1 cellular context compared by ENCODE assay signal in the genomic region with DNA sequence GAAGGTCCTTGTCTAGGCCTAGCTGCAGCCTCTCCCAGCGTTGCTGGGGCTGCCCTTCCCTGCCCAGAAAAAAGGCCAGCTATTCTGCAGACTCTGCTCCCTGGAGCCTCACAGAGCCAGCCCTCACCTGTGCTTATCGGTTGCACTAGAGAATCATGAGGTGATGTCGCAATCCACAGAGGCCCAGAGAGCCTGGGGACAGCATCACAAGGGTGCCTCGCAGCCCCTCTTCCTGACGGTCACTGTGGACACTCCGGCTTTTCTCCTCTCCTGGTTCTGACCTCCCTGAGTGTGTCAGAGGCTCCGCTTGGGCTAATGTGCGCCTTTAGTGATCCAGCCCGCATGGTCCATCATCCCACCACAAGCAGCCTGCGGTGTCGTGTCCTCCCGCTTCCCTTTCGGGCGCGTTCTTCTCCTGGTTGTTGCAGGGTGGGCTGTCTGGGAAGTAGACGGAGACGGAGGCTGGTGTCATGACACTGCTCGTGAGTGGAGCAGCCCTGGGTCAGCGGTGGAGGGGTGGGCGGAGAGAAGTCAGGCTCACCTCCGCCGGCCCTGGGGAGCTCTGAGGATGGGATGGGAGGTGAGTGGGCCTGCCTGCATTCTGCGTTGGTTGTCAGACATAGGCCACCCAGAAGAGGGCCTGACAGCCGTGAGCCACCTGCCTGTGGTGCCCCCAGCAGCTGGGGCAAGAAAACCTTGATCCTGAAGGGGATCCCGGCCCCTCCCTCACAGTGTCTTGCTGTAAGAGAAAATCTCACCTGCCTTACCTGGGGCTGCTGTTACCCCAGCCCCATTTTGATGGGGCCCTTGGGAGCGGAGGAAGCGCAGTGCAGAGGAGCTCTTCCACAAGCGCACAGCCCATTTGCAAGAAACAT.
TF ChIP-seq lines count a peak whose summit lies in the region.

No MANE protein-coding gene starts in this region.

TF ChIP-seq in HepG2, 621 proteins besides CTCF, POLR2A, EP300 and RAD21:
- TF ChIP-seq, protein P1, sequence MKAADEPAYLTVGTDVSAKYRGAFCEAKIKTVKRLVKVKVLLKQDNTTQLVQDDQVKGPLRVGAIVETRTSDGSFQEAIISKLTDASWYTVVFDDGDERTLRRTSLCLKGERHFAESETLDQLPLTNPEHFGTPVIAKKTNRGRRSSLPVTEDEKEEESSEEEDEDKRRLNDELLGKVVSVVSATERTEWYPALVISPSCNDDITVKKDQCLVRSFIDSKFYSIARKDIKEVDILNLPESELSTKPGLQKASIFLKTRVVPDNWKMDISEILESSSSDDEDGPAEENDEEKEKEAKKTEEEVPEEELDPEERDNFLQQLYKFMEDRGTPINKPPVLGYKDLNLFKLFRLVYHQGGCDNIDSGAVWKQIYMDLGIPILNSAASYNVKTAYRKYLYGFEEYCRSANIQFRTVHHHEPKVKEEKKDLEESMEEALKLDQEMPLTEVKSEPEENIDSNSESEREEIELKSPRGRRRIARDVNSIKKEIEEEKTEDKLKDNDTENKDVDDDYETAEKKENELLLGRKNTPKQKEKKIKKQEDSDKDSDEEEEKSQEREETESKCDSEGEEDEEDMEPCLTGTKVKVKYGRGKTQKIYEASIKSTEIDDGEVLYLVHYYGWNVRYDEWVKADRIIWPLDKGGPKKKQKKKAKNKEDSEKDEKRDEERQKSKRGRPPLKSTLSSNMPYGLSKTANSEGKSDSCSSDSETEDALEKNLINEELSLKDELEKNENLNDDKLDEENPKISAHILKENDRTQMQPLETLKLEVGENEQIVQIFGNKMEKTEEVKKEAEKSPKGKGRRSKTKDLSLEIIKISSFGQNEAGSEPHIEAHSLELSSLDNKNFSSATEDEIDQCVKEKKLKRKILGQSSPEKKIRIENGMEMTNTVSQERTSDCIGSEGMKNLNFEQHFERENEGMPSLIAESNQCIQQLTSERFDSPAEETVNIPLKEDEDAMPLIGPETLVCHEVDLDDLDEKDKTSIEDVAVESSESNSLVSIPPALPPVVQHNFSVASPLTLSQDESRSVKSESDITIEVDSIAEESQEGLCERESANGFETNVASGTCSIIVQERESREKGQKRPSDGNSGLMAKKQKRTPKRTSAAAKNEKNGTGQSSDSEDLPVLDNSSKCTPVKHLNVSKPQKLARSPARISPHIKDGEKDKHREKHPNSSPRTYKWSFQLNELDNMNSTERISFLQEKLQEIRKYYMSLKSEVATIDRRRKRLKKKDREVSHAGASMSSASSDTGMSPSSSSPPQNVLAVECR (CRISPR knock-in tag; IDR thresholded peaks at IDR 0.05; ENCODE audit: borderline replicate concordance) = no peak
- no peak for TF ChIP-seq ZZZ3 (CRISPR knock-in tag; IDR thresholded peaks at IDR 0.05; ENCODE audit: borderline replicate concordance)
- TF ChIP-seq CEBPB (IDR thresholded peaks at IDR 0.05; ENCODE audit: borderline replicate concordance, low read depth, low read length) = peak; percentile 96
- peak; percentile 17 for TF ChIP-seq RBM22 (optimal IDR thresholded peaks at IDR 0.05; ENCODE audit: low read length)
- TF ChIP-seq MZF1 (CRISPR knock-in tag; IDR thresholded peaks at IDR 0.05; ENCODE audit: borderline replicate concordance) = no peak
- TF ChIP-seq ZNF343 (CRISPR knock-in tag; IDR thresholded peaks at IDR 0.05) = no peak
- no peak for TF ChIP-seq ARNT (IDR thresholded peaks at IDR 0.05)
- peak; percentile 80 for TF ChIP-seq CEBPG (CRISPR knock-in tag; IDR thresholded peaks at IDR 0.05)
- TF ChIP-seq, protein P2, sequence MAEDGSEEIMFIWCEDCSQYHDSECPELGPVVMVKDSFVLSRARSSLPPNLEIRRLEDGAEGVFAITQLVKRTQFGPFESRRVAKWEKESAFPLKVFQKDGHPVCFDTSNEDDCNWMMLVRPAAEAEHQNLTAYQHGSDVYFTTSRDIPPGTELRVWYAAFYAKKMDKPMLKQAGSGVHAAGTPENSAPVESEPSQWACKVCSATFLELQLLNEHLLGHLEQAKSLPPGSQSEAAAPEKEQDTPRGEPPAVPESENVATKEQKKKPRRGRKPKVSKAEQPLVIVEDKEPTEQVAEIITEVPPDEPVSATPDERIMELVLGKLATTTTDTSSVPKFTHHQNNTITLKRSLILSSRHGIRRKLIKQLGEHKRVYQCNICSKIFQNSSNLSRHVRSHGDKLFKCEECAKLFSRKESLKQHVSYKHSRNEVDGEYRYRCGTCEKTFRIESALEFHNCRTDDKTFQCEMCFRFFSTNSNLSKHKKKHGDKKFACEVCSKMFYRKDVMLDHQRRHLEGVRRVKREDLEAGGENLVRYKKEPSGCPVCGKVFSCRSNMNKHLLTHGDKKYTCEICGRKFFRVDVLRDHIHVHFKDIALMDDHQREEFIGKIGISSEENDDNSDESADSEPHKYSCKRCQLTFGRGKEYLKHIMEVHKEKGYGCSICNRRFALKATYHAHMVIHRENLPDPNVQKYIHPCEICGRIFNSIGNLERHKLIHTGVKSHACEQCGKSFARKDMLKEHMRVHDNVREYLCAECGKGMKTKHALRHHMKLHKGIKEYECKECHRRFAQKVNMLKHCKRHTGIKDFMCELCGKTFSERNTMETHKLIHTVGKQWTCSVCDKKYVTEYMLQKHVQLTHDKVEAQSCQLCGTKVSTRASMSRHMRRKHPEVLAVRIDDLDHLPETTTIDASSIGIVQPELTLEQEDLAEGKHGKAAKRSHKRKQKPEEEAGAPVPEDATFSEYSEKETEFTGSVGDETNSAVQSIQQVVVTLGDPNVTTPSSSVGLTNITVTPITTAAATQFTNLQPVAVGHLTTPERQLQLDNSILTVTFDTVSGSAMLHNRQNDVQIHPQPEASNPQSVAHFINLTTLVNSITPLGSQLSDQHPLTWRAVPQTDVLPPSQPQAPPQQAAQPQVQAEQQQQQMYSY (CRISPR knock-in tag; IDR thresholded peaks at IDR 0.05) = no peak
- TF ChIP-seq ZNF615 (CRISPR knock-in tag; IDR thresholded peaks at IDR 0.05; ENCODE audit: borderline replicate concordance) = no peak
